Comparison of ENCODE assay signal across 8 cellular contexts in genomic region chr11:72411623-72412532, GRCh38. TPM values are rescaled to one million over a fixed set of nuclear protein-coding genes. Genes with fewer than 3 reads are reported as not detected.
DNase-seq lines count a peak whose midpoint lies in the region; ATAC-seq and TF ChIP-seq lines count a peak whose summit lies in the region.

No MANE protein-coding gene starts in this region.

- DNase-seq in T-helper 1 cell (no peak), left kidney (ENCODE audit: low read depth, low spot score) (peak; percentile 91), ureter (ENCODE audit: low spot score) (peak; percentile 60)
- no peak for DNase-seq in activated CD8-positive, alpha-beta T cell treated with anti-CD3 and anti-CD28 coated beads, Interleukin-2, amount 10 ng/mL, durations not matched to agents 7 days and 5 days

- H3K9me3 Mint-ChIP-seq in T-helper 1 cell treated with Interleukin-12 subunit alpha and Interleukin-12 subunit beta and Interleukin-4 antibody, amounts not matched to agents 30 μg/mL and 1 μg/mL, for 36 hours: no peaks in the 10 kb centered on the region
- H3K9me3 Mint-ChIP-seq in activated CD8-positive, alpha-beta T cell treated with anti-CD3 and anti-CD28 coated beads, Interleukin-2, amount 10 ng/mL, durations not matched to agents 7 days and 5 days (ENCODE audit: insufficient read depth): no peaks in the 10 kb centered on the region
- H3K9me3 Mint-ChIP-seq in activated T-helper 17 cell treated with anti-CD3 and anti-CD28 coated beads, Interleukin-2, amount 50 U/mL, for 72 hours: no peaks in the 10 kb centered on the region

- H3K4me3 Mint-ChIP-seq in T-helper 1 cell treated with Interleukin-12 subunit alpha and Interleukin-12 subunit beta and Interleukin-4 antibody, amounts not matched to agents 30 μg/mL and 1 μg/mL, for 36 hours: no peak overlapping the region
- H3K4me3 Mint-ChIP-seq in activated CD8-positive, alpha-beta T cell treated with anti-CD3 and anti-CD28 coated beads, Interleukin-2, amount 10 ng/mL, durations not matched to agents 7 days and 5 days: no peak overlapping the region
- no peak overlapping the region for H3K4me3 Mint-ChIP-seq in activated T-helper 17 cell treated with anti-CD3 and anti-CD28 coated beads, Interleukin-2, amount 50 U/mL, for 72 hours

- H3K27me3 Mint-ChIP-seq in T-helper 1 cell treated with Interleukin-12 subunit alpha and Interleukin-12 subunit beta and Interleukin-4 antibody, amounts not matched to agents 30 μg/mL and 1 μg/mL, for 36 hours (ENCODE audit: low read depth): no peaks in the 10 kb centered on the region
- H3K27me3 Mint-ChIP-seq in activated CD8-positive, alpha-beta T cell treated with anti-CD3 and anti-CD28 coated beads, Interleukin-2, amount 10 ng/mL, durations not matched to agents 7 days and 5 days (ENCODE audit: low read depth): no peaks in the 10 kb centered on the region
- no peaks in the 10 kb centered on the region for H3K27me3 Mint-ChIP-seq in activated T-helper 17 cell treated with anti-CD3 and anti-CD28 coated beads, Interleukin-2, amount 50 U/mL, for 72 hours

- peak; percentile 71; the same call in 1 of the 2 replicates for TF ChIP-seq EP300 in Ishikawa (IDR thresholded peaks at IDR 0.05; ENCODE audit: borderline replicate concordance)

- peaks cover 11% of the 10 kb centered on the region for H3K4me1 Mint-ChIP-seq in T-helper 1 cell treated with Interleukin-12 subunit alpha and Interleukin-12 subunit beta and Interleukin-4 antibody, amounts not matched to agents 30 μg/mL and 1 μg/mL, for 36 hours (ENCODE audit: low read depth)
- peaks cover 18% of the 10 kb centered on the region for H3K4me1 Mint-ChIP-seq in activated CD8-positive, alpha-beta T cell treated with anti-CD3 and anti-CD28 coated beads, Interleukin-2, amount 10 ng/mL, durations not matched to agents 7 days and 5 days (ENCODE audit: low read depth)
- H3K4me1 Mint-ChIP-seq in activated T-helper 17 cell treated with anti-CD3 and anti-CD28 coated beads, Interleukin-2, amount 50 U/mL, for 72 hours: peaks cover 13% of the 10 kb centered on the region

- peak; percentile 14 for ATAC-seq in activated CD8-positive, alpha-beta T cell treated with anti-CD3 and anti-CD28 coated beads, Interleukin-2, amount 10 ng/mL, durations not matched to agents 7 days and 5 days
- ATAC-seq in activated T-helper 17 cell treated with anti-CD3 and anti-CD28 coated beads, Interleukin-2, amount 50 U/mL, for 72 hours (replicated peaks): no peak
- ATAC-seq in HG02763 (IDR thresholded peaks at IDR 0.05; ENCODE audit: unreplicated experiment): no peak

- POLR2A ChIA-PET in activated CD8-positive, alpha-beta T cell treated with anti-CD3 and anti-CD28 coated beads, Interleukin-2, amount 10 ng/mL, durations not matched to agents 7 days and 5 days (lab: Charles Lee): no interaction called here

- H3K27ac Mint-ChIP-seq in T-helper 1 cell treated with Interleukin-12 subunit alpha and Interleukin-12 subunit beta and Interleukin-4 antibody, amounts not matched to agents 30 μg/mL and 1 μg/mL, for 36 hours: peak overlapping the region; percentile 58
- H3K27ac Mint-ChIP-seq in activated CD8-positive, alpha-beta T cell treated with anti-CD3 and anti-CD28 coated beads, Interleukin-2, amount 10 ng/mL, durations not matched to agents 7 days and 5 days: peak overlapping the region; percentile 75
- no peak overlapping the region for H3K27ac Mint-ChIP-seq in activated T-helper 17 cell treated with anti-CD3 and anti-CD28 coated beads, Interleukin-2, amount 50 U/mL, for 72 hours

- CTCF ChIA-PET in activated CD8-positive, alpha-beta T cell treated with anti-CD3 and anti-CD28 coated beads, Interleukin-2, amount 10 ng/mL, durations not matched to agents 7 days and 5 days (lab: Charles Lee): interaction anchor here (1.0 to 6.6 kb wide), 12 partner anchors 8 to 268 kb away, joined by 3 to 61 read pairs (median 5); partner anchors contain the start of gene CLPB

- TF ChIP-seq RAD21 in Ishikawa (IDR thresholded peaks at IDR 0.05; ENCODE audit: low read depth): no peak

- no peaks in the 10 kb centered on the region for H3K36me3 Mint-ChIP-seq in T-helper 1 cell treated with Interleukin-12 subunit alpha and Interleukin-12 subunit beta and Interleukin-4 antibody, amounts not matched to agents 30 μg/mL and 1 μg/mL, for 36 hours (ENCODE audit: low read depth)
- H3K36me3 Mint-ChIP-seq in activated CD8-positive, alpha-beta T cell treated with anti-CD3 and anti-CD28 coated beads, Interleukin-2, amount 10 ng/mL, durations not matched to agents 7 days and 5 days (ENCODE audit: low read depth): peaks cover 4% of the 10 kb centered on the region
- H3K36me3 Mint-ChIP-seq in activated T-helper 17 cell treated with anti-CD3 and anti-CD28 coated beads, Interleukin-2, amount 50 U/mL, for 72 hours (ENCODE audit: low read depth): no peaks in the 10 kb centered on the region

TF ChIP-seq in Ishikawa, 13 proteins besides CTCF, POLR2A, EP300 and RAD21:
- TF ChIP-seq FOXM1 (IDR thresholded peaks at IDR 0.05; ENCODE audit: borderline replicate concordance, low read depth) (peak; percentile 26; the same call in 1 of the 2 replicates), CREB1 (IDR thresholded peaks at IDR 0.05; ENCODE audit: low read depth) (no peak), EGR1 (IDR thresholded peaks at IDR 0.05) (no peak), TAF1 (IDR thresholded peaks at IDR 0.05; ENCODE audit: low read depth) (no peak), CEBPB (IDR thresholded peaks at IDR 0.05) (no peak), TEAD4 (IDR thresholded peaks at IDR 0.05) (peak; percentile 87), NFIC (IDR thresholded peaks at IDR 0.05) (no peak), REST (IDR thresholded peaks at IDR 0.05; ENCODE audit: low read depth) (no peak), USF1 (IDR thresholded peaks at IDR 0.05) (no peak), YY1 (IDR thresholded peaks at IDR 0.05; ENCODE audit: low read depth) (no peak), TCF12 (IDR thresholded peaks at IDR 0.05; ENCODE audit: low read depth) (peak; percentile 67), ZBTB7A (IDR thresholded peaks at IDR 0.05; ENCODE audit: low read depth) (peak; percentile 69; the same call in 1 of the 2 replicates), MAX (IDR thresholded peaks at IDR 0.05) (no peak; the same call in 1 of the 2 replicates)

RNA-seq across cellular contexts. Expression of gene CLPB, which starts 22.5 kb away (rescaled TPM):
- total RNA-seq in activated CD8-positive, alpha-beta T cell treated with anti-CD3 and anti-CD28 coated beads, Interleukin-2, amount 10 ng/mL, durations not matched to agents 7 days and 5 days: 10 to 100 TPM; 26.4 to 26.8 TPM
- 32.0 TPM for total RNA-seq in ureter
- 10 to 100 TPM; 33.7 to 43.8 TPM for total RNA-seq in activated T-helper 17 cell treated with anti-CD3 and anti-CD28 coated beads, Interleukin-2, amount 50 U/mL, for 72 hours

Comparison
In these comparisons a context has a peak if more than half of its experiments do, and no peak if none do; other contexts are left out.
1. DNase-seq: peak in left kidney (single experiment) and ureter (single experiment); none in T-helper 1 cell (0 of 5) and activated CD8-positive, alpha-beta T cell treated with anti-CD3 and anti-CD28 coated beads, Interleukin-2, amount 10 ng/mL, durations not matched to agents 7 days and 5 days (single experiment).